ENCODE assay signal across 10 cellular contexts in the genomic region with DNA sequence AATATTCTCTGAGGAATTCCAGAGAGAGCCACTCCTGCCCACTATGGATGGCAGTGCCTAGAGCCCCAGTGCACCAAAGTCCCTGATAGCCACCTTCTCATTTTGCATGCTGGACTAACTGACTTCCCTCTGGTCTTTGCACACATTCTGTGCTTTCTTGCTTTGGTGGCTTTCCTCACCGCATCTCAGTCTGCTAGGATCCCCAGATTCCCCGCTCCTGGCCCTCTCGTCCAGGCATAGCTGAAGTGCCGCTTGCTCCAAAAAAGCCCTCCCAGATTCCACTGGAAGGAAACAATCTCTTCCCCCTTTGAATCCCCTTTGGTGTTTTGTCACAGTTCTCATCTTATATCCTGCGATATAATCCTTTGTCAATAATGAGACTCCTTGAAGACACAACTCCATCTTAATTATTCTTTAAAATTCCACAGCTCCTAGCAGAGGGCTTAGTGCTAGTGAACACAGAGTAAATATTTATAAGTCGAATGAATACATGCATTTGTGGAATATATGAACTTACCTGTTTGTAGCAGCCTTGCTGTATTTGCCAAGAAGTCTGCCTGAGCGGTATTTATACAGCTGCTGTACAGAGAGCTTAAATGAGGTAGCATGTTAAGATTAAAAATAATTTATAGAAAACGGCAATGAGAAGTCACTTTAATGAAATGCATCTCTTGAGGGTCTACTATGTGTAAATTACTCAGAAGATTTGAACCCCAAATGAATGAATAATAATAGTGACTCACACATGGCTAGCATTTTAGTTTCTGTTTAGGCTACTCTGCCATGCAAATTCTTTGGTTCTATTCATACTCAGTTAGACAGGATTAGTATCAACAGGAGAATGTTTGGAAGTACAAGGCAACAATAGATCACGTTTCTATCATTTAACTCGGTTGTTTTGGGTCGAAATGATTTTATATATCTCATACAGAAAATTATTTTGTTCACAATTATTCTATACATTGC.
A peak's percentile ranks its signal among the peaks of the same experiment; 100 is the strongest.
DNase-seq lines count a peak whose midpoint lies in the region; ATAC-seq and TF ChIP-seq lines count a peak whose summit lies in the region.
"Had no signal": no experiment of that assay in that cellular context is flagged by ENCODE, and none has a peak within 500 bp of the region (broad histone marks: within the 10 kb centered on the region; RNA-seq: fewer than 3 reads in every experiment).

No MANE protein-coding gene starts in this region.

- no peak overlapping the region for H3K27ac ChIP-seq in right lobe of liver

- WGBS in right lobe of liver (ENCODE audit: insufficient coverage, low coverage, low lambda C conversion rate, missing lambda C conversion rate), result 39% methylated on average over 11 of the region's 11 CpGs

- no peaks in the 10 kb centered on the region for H3K9me3 ChIP-seq in right lobe of liver

- H3K4me3 ChIP-seq in choroid plexus epithelial cell (ENCODE audit: low read depth, low read length) (no peak overlapping the region), right lobe of liver (no peak overlapping the region)
- H3K4me3 ChIP-seq: K562 had no signal

- DNase-seq in H4 (ENCODE audit: low spot score), result peak; percentile 20
- peak; percentile 37 for DNase-seq in NCI-H2029 treated with DMSO at 0.1 percent for 48 hours (lab: John Stamatoyannopoulos, UW)
- DNase-seq in choroid plexus epithelial cell (ENCODE audit: low read depth), result peak; percentile 53
- DNase-seq in renal cortical epithelial cell (ENCODE audit: low read depth), result peak; percentile 2
- DNase-seq in NCI-H2227 (lab: John Stamatoyannopoulos, UW; ENCODE audit: unreplicated experiment), result no peak
- DNase-seq in HUDEP-2 (lab: John Stamatoyannopoulos, UW; ENCODE audit: unreplicated experiment in 76 of 76), result no peak
- DNase-seq in activated T-cell treated with anti-CD3 and anti-CD28 coated beads for 4 hours, result no peak
- no peak for DNase-seq in right lobe of liver
- DNase-seq: posterior cingulate gyrus had no signal

- no peak for TF ChIP-seq CTCF in choroid plexus epithelial cell (conservative IDR thresholded peaks at IDR 0.05; ENCODE audit: low read depth, low read length)
- no peak for TF ChIP-seq CTCF in right lobe of liver (IDR thresholded peaks at IDR 0.05)

- ATAC-seq in right lobe of liver, result no peak
- ATAC-seq: K562 had no signal

- H3K36me3 ChIP-seq in right lobe of liver, result no peaks in the 10 kb centered on the region

- intact Hi-C loops in right lobe of liver (cut with DNase I), result no loop called here

- no peaks in the 10 kb centered on the region for H3K4me1 ChIP-seq in right lobe of liver

- no peaks in the 10 kb centered on the region for H3K27me3 ChIP-seq in right lobe of liver

- no peak for TF ChIP-seq POLR2A in right lobe of liver (IDR thresholded peaks at IDR 0.05)

Comparison
In these comparisons a context has a peak if more than half of its experiments do, and no peak if none do; other contexts are left out.
1. DNase-seq: peak in H4 (single experiment), NCI-H2029 treated with DMSO at 0.1 percent for 48 hours (single experiment), choroid plexus epithelial cell (single experiment) and renal cortical epithelial cell (single experiment); none in NCI-H2227 (single experiment), HUDEP-2 (0 of 76), activated T-cell treated with anti-CD3 and anti-CD28 coated beads for 4 hours (single experiment) and right lobe of liver (0 of 3).